8 cellular contexts compared by ENCODE assay signal in genomic region chr7:24825931-24826661, GRCh38.
A peak's percentile ranks its signal among the peaks of the same experiment; 100 is the strongest.
DNase-seq lines count a peak whose midpoint lies in the region; ATAC-seq and TF ChIP-seq lines count a peak whose summit lies in the region.

No MANE protein-coding gene starts in this region.

- no peak for ATAC-seq in GM19395 (IDR thresholded peaks at IDR 0.05; ENCODE audit: unreplicated experiment)
- ATAC-seq in GM18502 (IDR thresholded peaks at IDR 0.05; ENCODE audit: poor library complexity, unreplicated experiment), result no peak

- no peaks in the 10 kb centered on the region for H3K27me3 Mint-ChIP-seq in activated CD4-positive, alpha-beta memory T cell treated with anti-CD3 and anti-CD28 coated beads, Interleukin-2, amount 10 ng/mL, durations not matched to agents 7 days and 5 days

- CTCF ChIA-PET in activated CD4-positive, alpha-beta memory T cell treated with anti-CD3 and anti-CD28 coated beads, Interleukin-2, amount 10 ng/mL, durations not matched to agents 7 days and 5 days (lab: Charles Lee), result interaction anchor here (0.6 to 2.8 kb wide), 8 partner anchors 14 to 1311 kb away, joined by 3 to 12 read pairs (median 4); partner anchors contain the start of gene OSBPL3

- POLR2A ChIA-PET in activated CD4-positive, alpha-beta memory T cell treated with anti-CD3 and anti-CD28 coated beads, Interleukin-2, amount 10 ng/mL, durations not matched to agents 7 days and 5 days (lab: Charles Lee), result interaction anchor here (0.9 to 3.7 kb wide), 11 partner anchors 10 to 299 kb away, joined by 3 to 50 read pairs (median 5); partner anchors contain the start of genes CYCS and OSBPL3

- no peaks in the 10 kb centered on the region for H3K36me3 ChIP-seq in tibial nerve

- TF ChIP-seq POLR2A in tibial nerve (IDR thresholded peaks at IDR 0.05), result no peak

- H3K4me1 ChIP-seq in tibial nerve, result peaks cover 5 to 36% (median 25%) of the 10 kb centered on the region in 4 donors

- H3K4me3 ChIP-seq in tibial nerve, result no peak overlapping the region

- WGBS in tibial nerve, 2 donors, result 32% methylated on average over 6 of the region's 6 CpGs

- peaks cover 83% of the 10 kb centered on the region for H3K4me1 Mint-ChIP-seq in activated CD4-positive, alpha-beta memory T cell treated with anti-CD3 and anti-CD28 coated beads, Interleukin-2, amount 10 ng/mL, durations not matched to agents 7 days and 5 days

- H3K4me3 Mint-ChIP-seq in activated CD4-positive, alpha-beta memory T cell treated with anti-CD3 and anti-CD28 coated beads, Interleukin-2, amount 10 ng/mL, durations not matched to agents 7 days and 5 days, result peak overlapping the region; percentile 43

- TF ChIP-seq CTCF in tibial nerve (IDR thresholded peaks at IDR 0.05), result no peak

- no peak for TF ChIP-seq EP300 in tibial nerve (IDR thresholded peaks at IDR 0.05)

- peak overlapping the region in 3 of 4 donors; percentile 18 to 71 (median 55) for H3K27ac ChIP-seq in tibial nerve

- H3K27me3 ChIP-seq in tibial nerve, result no peaks in the 10 kb centered on the region

- no peaks in the 10 kb centered on the region for H3K9me3 ChIP-seq in tibial nerve

- H3K9me3 Mint-ChIP-seq in activated CD4-positive, alpha-beta memory T cell treated with anti-CD3 and anti-CD28 coated beads, Interleukin-2, amount 10 ng/mL, durations not matched to agents 7 days and 5 days, result no peaks in the 10 kb centered on the region

- peak overlapping the region; percentile 87 for H3K27ac Mint-ChIP-seq in activated CD4-positive, alpha-beta memory T cell treated with anti-CD3 and anti-CD28 coated beads, Interleukin-2, amount 10 ng/mL, durations not matched to agents 7 days and 5 days

- H3K36me3 Mint-ChIP-seq in activated CD4-positive, alpha-beta memory T cell treated with anti-CD3 and anti-CD28 coated beads, Interleukin-2, amount 10 ng/mL, durations not matched to agents 7 days and 5 days (ENCODE audit: low read depth), result peaks cover 82% of the 10 kb centered on the region

- peak; percentile 29 for DNase-seq in activated T-cell treated with anti-CD3 and anti-CD28 coated beads, Interleukin-2, amount 50 U/mL, for 1 hour
- DNase-seq in activated T-cell treated with anti-CD3 and anti-CD28 coated beads for 4 hours (no peak), hepatic stellate cell (ENCODE audit: low spot score) (peak; percentile 25), tibial nerve (ENCODE audit: low spot score in 2 of 2) (no peak), DMS114 treated with DMSO at 0.1 percent for 48 hours (lab: John Stamatoyannopoulos, UW; ENCODE audit: unreplicated experiment) (no peak)
- DNase-seq in activated CD4-positive, alpha-beta memory T cell treated with anti-CD3 and anti-CD28 coated beads, Interleukin-2, amount 10 ng/mL, durations not matched to agents 7 days and 5 days, result peak; percentile 26

Comparison
In these comparisons a context has a peak if more than half of its experiments do, and no peak if none do; other contexts are left out.
1. DNase-seq: peak in activated T-cell treated with anti-CD3 and anti-CD28 coated beads, Interleukin-2, amount 50 U/mL, for 1 hour (single experiment), activated CD4-positive, alpha-beta memory T cell treated with anti-CD3 and anti-CD28 coated beads, Interleukin-2, amount 10 ng/mL, durations not matched to agents 7 days and 5 days (single experiment) and hepatic stellate cell (single experiment); none in activated T-cell treated with anti-CD3 and anti-CD28 coated beads for 4 hours (single experiment), tibial nerve (0 of 2) and DMS114 treated with DMSO at 0.1 percent for 48 hours (single experiment).